ENCODE assay signal across 8 cellular contexts in genomic region chr4:3955361-3956164, GRCh38.
A peak's percentile ranks its signal among the peaks of the same experiment; 100 is the strongest.
DNase-seq lines count a peak whose midpoint lies in the region; ATAC-seq, FAIRE-seq and TF ChIP-seq lines count a peak whose summit lies in the region.
"Not testable (repeated sequence)": the region's sequence is repeated elsewhere in the genome, so short reads cannot be mapped to it uniquely, and the experiment has no call there.

No MANE protein-coding gene starts in this region.

- H3K79me2 ChIP-seq in OCI-LY3 (ENCODE audit: low read length) = not testable (repeated sequence)

- intact Hi-C loops in mucosa of descending colon (cut with DNase I, micrococcal nuclease) = not testable (repeated sequence)

- peak; percentile 23 for DNase-seq in D721Med (ENCODE audit: insufficient read length, low spot score)
- DNase-seq in HuH-7.5 (ENCODE audit: low spot score) = peak; percentile 59
- DNase-seq in activated T-cell treated with anti-CD3 and anti-CD28 coated beads for 48 hours (ENCODE audit: low read depth) = peak; percentile 97
- DNase-seq in epithelial cell of prostate (ENCODE audit: low read depth, low spot score) = peak; percentile 94
- DNase-seq in mucosa of descending colon = peak; percentile 99 to 100 (median 100)
- peak; percentile 99 for DNase-seq in stimulated activated CD8-positive, alpha-beta memory T cell treated with anti-CD3 and anti-CD28 coated beads, Interleukin-4, amount 100 ng/mL, for 24 hours (ENCODE audit: low read depth)

- H3K36me3 ChIP-seq in OCI-LY3 (replicated peaks; ENCODE audit: low read depth, low read length); mucosa of descending colon (ENCODE audit: low read depth): not testable (repeated sequence)

- peak overlapping the region; percentile 51; the same call in 1 of the 2 replicates for H2AFZ ChIP-seq in OCI-LY3 (ENCODE audit: low read depth, low read length)

- FAIRE-seq in D721Med (lab: Jason Lieb, UNC) = not testable (repeated sequence)

- peak overlapping the region; percentile 77 for H3K4me2 ChIP-seq in OCI-LY3 (ENCODE audit: low read length)

- H3K9ac ChIP-seq in OCI-LY3 (ENCODE audit: low read length) = peak overlapping the region; percentile 75

- TF ChIP-seq CTCF in D721Med (IDR thresholded peaks at IDR 0.05; ENCODE audit: insufficient read depth, missing control alignments); OCI-LY3 (IDR thresholded peaks at IDR 0.05; ENCODE audit: low read depth, low read length); mucosa of descending colon (IDR thresholded peaks at IDR 0.05): not testable (repeated sequence)

- not testable (repeated sequence) for H3K27me3 ChIP-seq in OCI-LY3 (ENCODE audit: low read depth, low read length)

- H4K20me1 ChIP-seq in OCI-LY3 (ENCODE audit: insufficient read depth, low read length) = not testable (repeated sequence)

- not testable (repeated sequence) for H3K9me3 ChIP-seq in OCI-LY3 (ENCODE audit: insufficient read depth, low read length); mucosa of descending colon

- H3K4me1 ChIP-seq in OCI-LY3 (ENCODE audit: low read length); mucosa of descending colon (ENCODE audit: low read depth): not testable (repeated sequence)

- ATAC-seq in GM21528 (IDR thresholded peaks at IDR 0.05; ENCODE audit: low FRiP score, unreplicated experiment) = peak; percentile 100
- peak; percentile 100 for ATAC-seq in mucosa of descending colon

- H3K4me3 ChIP-seq in OCI-LY3 (ENCODE audit: low read length) (peak overlapping the region; percentile 83), mucosa of descending colon (peak overlapping the region; percentile 40)

- H3K27ac ChIP-seq in OCI-LY3 (ENCODE audit: low read length) = peak overlapping the region; percentile 27
- H3K27ac ChIP-seq in epithelial cell of prostate = peak overlapping the region; percentile 87

Comparison
In these comparisons a context has a peak if more than half of its experiments do, and no peak if none do; other contexts are left out.
1. Peak in every context shown above with its lines: DNase-seq, ATAC-seq, H3K4me3 ChIP-seq and H3K27ac ChIP-seq.
2. DNase-seq: peak in every context shown above with its lines; median percentile 100 in mucosa of descending colon; 99 in stimulated activated CD8-positive, alpha-beta memory T cell treated with anti-CD3 and anti-CD28 coated beads, Interleukin-4, amount 100 ng/mL, for 24 hours; 97 in activated T-cell treated with anti-CD3 and anti-CD28 coated beads for 48 hours; 94 in epithelial cell of prostate; 59 in HuH-7.5; 23 in D721Med.